In the genomic region with DNA sequence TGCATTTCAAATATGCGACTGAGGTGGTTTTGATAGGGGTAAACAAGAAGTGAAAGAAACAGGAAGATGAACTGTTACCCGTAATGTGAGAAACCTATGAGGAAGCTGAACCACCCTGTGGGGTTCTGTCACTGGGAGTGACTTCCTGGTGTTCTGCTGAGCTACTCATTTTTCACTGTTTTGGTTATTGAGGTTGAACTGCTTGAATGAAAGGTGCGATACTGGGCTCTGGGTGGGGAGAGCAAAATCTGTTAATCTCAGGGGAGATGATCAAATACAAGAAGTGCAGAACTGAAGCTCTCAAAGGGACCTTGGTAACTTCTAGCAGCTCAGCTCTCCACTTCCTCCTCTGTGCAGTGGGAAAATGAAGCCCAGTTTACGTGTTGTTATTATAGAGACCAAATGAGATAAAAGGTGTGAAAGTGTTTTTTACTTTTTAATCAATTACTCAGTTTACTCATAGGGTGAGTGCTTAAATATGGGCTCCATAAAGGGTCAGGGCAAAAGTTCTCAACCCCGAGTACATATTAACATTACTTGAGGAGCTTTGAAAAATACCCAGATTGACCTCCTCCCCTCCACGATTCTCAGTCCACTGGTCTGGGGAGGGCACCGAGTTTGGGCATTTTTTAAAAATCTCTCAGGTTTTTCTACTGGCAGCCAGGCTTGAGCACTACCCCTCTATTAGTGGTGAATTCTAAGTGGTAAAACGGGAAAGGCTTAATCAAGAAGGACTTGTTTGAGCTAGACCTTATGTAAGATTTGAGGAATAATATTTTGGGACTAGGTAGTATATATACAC, we compare ENCODE assay signal across 7 cellular contexts.
DNase-seq lines count a peak whose midpoint lies in the region; ATAC-seq, FAIRE-seq and TF ChIP-seq lines count a peak whose summit lies in the region.

No MANE protein-coding gene starts in this region.

- H3K79me2 ChIP-seq in OCI-LY1 (ENCODE audit: insufficient read depth, low read length), result no peaks in the 10 kb centered on the region

- peak overlapping the region; percentile 96 for H3K27ac ChIP-seq in OCI-LY1 (ENCODE audit: low read depth, low read length, poor library complexity, severe bottlenecking)
- peak overlapping the region; percentile 78 for H3K27ac ChIP-seq in naive thymus-derived CD4-positive, alpha-beta T cell (ENCODE audit: low read depth, low read length)

- POLR2A ChIA-PET in naive thymus-derived CD4-positive, alpha-beta T cell (lab: Charles Lee), result interaction anchor here (0.6 to 3.8 kb wide), 16 partner anchors 7 to 147 kb away, joined by 3 to 61 read pairs (median 5); a partner anchor contains a TSS

- no peaks in the 10 kb centered on the region for H3K9me2 ChIP-seq in OCI-LY1 (ENCODE audit: low read depth, low read length)

- peaks cover 56 to 83% (median 74%) of the 10 kb centered on the region in 7 donors for H3K4me1 Mint-ChIP-seq in naive thymus-derived CD4-positive, alpha-beta T cell

- no peaks in the 10 kb centered on the region for H3K27me3 ChIP-seq in OCI-LY1 (ENCODE audit: insufficient read depth, low read length)
- no peaks in the 10 kb centered on the region for H3K27me3 ChIP-seq in naive thymus-derived CD4-positive, alpha-beta T cell (ENCODE audit: control insufficient read depth in 2 of 2, insufficient read depth in 2 of 2, low read length in 2 of 2)

- H3K9me3 ChIP-seq in OCI-LY1 (ENCODE audit: low read length), result no peaks in the 10 kb centered on the region
- H3K9me3 ChIP-seq in naive thymus-derived CD4-positive, alpha-beta T cell (ENCODE audit: control insufficient read depth in 2 of 3, low read length in 3 of 3), result no peaks in the 10 kb centered on the region

- H2AFZ ChIP-seq in OCI-LY1 (ENCODE audit: low read length), result peak overlapping the region; percentile 73

- no peaks in the 10 kb centered on the region for H3K27me3 Mint-ChIP-seq in naive thymus-derived CD4-positive, alpha-beta T cell

- H3K4me2 ChIP-seq in OCI-LY1 (ENCODE audit: low read length), result peak overlapping the region; percentile 56

- peaks cover 0 to 4% (median 0%) of the 10 kb centered on the region in 11 donors for H3K9me3 Mint-ChIP-seq in naive thymus-derived CD4-positive, alpha-beta T cell

- no peaks in the 10 kb centered on the region for H3F3A ChIP-seq in OCI-LY1 (ENCODE audit: insufficient read depth, low read length)

- H3K4me1 ChIP-seq in OCI-LY1 (ENCODE audit: insufficient read depth, low read length, severe bottlenecking), result peaks cover 61% of the 10 kb centered on the region
- peaks cover 65 to 77% of the 10 kb centered on the region in 2 donors for H3K4me1 ChIP-seq in naive thymus-derived CD4-positive, alpha-beta T cell (ENCODE audit: control insufficient read depth in 2 of 2, insufficient read depth in 2 of 2, low read length in 2 of 2)

- ATAC-seq in GM18907 (IDR thresholded peaks at IDR 0.05; ENCODE audit: unreplicated experiment), result peak; percentile 81
- peak; percentile 81 for ATAC-seq in HG02885 (IDR thresholded peaks at IDR 0.05; ENCODE audit: poor library complexity, unreplicated experiment)
- peak; percentile 95 for ATAC-seq in naive thymus-derived CD4-positive, alpha-beta T cell

- TF ChIP-seq CTCF in OCI-LY1 (IDR thresholded peaks at IDR 0.05; ENCODE audit: low read length), result no peak

- H3K9ac ChIP-seq in OCI-LY1 (ENCODE audit: low read length), result peak overlapping the region; percentile 48

- no peaks in the 10 kb centered on the region for H3K36me3 ChIP-seq in OCI-LY1 (ENCODE audit: insufficient read depth, low read length)
- no peaks in the 10 kb centered on the region for H3K36me3 ChIP-seq in naive thymus-derived CD4-positive, alpha-beta T cell (ENCODE audit: control insufficient read depth in 2 of 3, insufficient read depth in 3 of 3, low read length in 3 of 3)

- intact Hi-C loops in naive thymus-derived CD4-positive, alpha-beta T cell (cut with micrococcal nuclease), result loop anchor here (1.0 to 10.0 kb wide), 15 partner anchors 17 to 1723 kb away; a partner anchor contains a TSS

- H3K36me3 Mint-ChIP-seq in naive thymus-derived CD4-positive, alpha-beta T cell, result peaks cover 0 to 25% (median 0%) of the 10 kb centered on the region in 5 donors

- H3K4me3 Mint-ChIP-seq in naive thymus-derived CD4-positive, alpha-beta T cell, result peak overlapping the region; percentile 57 to 84 (median 72)

- CTCF ChIA-PET in naive thymus-derived CD4-positive, alpha-beta T cell (lab: Charles Lee), result interaction anchor here (0.5 to 2.9 kb wide), 12 partner anchors 11 to 144 kb away, joined by 3 to 16 read pairs (median 5); a partner anchor contains a TSS

- no peak for FAIRE-seq in RCC 7860 (lab: Jason Lieb, UNC)

- peak; percentile 53 for DNase-seq in activated naive CD4-positive, alpha-beta T cell treated with Interleukin-2 at 50 U/mL for 16 hours
- DNase-seq in naive thymus-derived CD4-positive, alpha-beta T cell, result peak in 8 of 9 donors; percentile 52 to 91 (median 84)
- no peak for DNase-seq in RCC 7860 (ENCODE audit: low spot score)
- no peak for DNase-seq in NCI-H2227 treated with DMSO at 0.1 percent for 48 hours (lab: John Stamatoyannopoulos, UW)

- H4K20me1 ChIP-seq in OCI-LY1 (ENCODE audit: insufficient read depth, low read length), result no peaks in the 10 kb centered on the region

- peak overlapping the region; percentile 88 to 96 (median 92) for H3K27ac Mint-ChIP-seq in naive thymus-derived CD4-positive, alpha-beta T cell

- peak overlapping the region; percentile 30 for H3K4me3 ChIP-seq in OCI-LY1 (ENCODE audit: low read depth, low read length, poor library complexity, severe bottlenecking)
- peak overlapping the region; percentile 23 for H3K4me3 ChIP-seq in naive thymus-derived CD4-positive, alpha-beta T cell (ENCODE audit: low read length)

Comparison
In these comparisons a context has a peak if more than half of its experiments do, and no peak if none do; other contexts are left out.
1. DNase-seq: peak in activated naive CD4-positive, alpha-beta T cell treated with Interleukin-2 at 50 U/mL for 16 hours (single experiment) and naive thymus-derived CD4-positive, alpha-beta T cell (8 of 9); none in RCC 7860 (single experiment) and NCI-H2227 treated with DMSO at 0.1 percent for 48 hours (single experiment).
2. Peak in every context shown above with its lines, with median percentiles within 50 percentile points of each other: ATAC-seq.